Comparison of ENCODE assay signal across 8 cellular contexts in the genomic region with DNA sequence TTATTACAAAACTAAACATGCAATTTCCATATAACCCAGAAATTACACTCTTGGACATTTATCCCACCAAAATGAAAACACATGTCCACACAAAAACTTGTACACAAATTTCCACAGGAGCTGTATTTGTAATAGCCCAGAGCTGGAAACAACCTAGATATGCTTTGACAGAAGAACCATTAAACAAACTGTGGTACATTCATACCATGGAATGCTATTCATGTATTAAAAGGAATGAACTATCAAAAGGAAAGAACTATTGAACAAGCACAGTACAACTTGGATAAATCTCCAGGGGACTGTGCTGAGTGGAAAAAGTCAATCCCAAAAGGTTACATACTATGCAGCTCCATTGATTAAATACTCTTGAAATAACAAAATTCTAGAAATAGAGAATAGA.
"Had no signal": no experiment of that assay in that cellular context is flagged by ENCODE, and none has a peak within 500 bp of the region (broad histone marks: within the 10 kb centered on the region; RNA-seq: fewer than 3 reads in every experiment).

No MANE protein-coding gene starts in this region.

- H3K27ac ChIP-seq: HL-60 had no signal

- ATAC-seq: GM23338, HepG2, K562 had no signal

- H3K4me2 ChIP-seq: GM23338 had no signal

- H2AFZ ChIP-seq: GM23338 had no signal

- DNase-seq: H9, HCEC 1CT had no signal

- FAIRE-seq: H1, H54, HepG2, K562 had no signal

- H3K4me3 ChIP-seq: GM23338, K562 had no signal
